ENCODE assay signal across 29 cellular contexts in the genomic region with DNA sequence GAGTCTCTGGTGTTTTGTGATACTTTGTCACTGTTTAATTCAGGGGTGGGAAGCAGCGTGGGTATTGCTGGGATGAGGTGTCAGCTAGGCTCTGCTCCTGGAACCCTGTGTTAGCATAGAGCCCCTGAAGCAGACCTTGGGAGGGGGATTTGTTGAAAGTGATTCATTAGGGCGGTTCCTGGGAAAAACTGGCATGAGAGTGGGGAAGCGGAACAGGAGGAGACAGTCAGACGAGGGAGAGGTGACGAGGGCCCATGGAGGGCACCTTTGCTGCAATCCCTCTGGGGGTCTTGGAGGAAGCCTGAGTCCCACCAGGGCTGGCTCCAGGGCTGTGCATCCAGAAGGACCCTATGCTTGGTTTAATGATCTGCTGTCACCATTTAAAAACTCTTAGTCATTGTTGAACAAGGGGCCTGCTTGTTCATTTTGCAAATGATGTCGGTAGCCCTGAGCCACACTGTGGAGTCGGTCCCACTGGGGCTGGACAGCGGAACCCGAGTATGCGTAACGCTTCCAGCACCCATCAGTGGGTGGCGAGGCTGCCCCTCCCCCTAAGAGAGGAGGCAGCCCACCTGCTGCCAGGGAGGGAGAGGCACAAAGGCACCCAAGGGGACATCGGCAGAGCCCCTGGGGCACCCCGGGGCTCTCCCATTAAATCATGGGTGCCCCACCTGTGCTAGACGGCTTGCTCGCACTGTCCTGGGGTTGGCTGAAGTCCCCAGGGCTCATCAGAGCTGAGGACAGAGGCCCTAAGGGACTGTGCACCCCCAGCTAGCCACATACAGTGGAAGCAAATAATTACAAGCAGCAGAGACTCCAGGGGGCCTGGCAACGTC. TPM values are rescaled to one million over a fixed set of nuclear protein-coding genes. Genes with fewer than 3 reads are reported as not detected.
"Had no signal": no experiment of that assay in that cellular context is flagged by ENCODE, and none has a peak within 500 bp of the region (broad histone marks: within the 10 kb centered on the region; RNA-seq: fewer than 3 reads in every experiment).

No MANE protein-coding gene starts in this region.

- H3K9me3 ChIP-seq: adrenal gland, MG63, Peyer's patch, SJCRH30, SK-N-SH had no signal

- H3K27ac Mint-ChIP-seq: activated CD4-positive, alpha-beta T cell treated with anti-CD3 and anti-CD28 coated beads for 36 hours; activated CD8-positive, alpha-beta T cell treated with anti-CD3 and anti-CD28 coated beads for 36 hours; activated naive CD8-positive, alpha-beta T cell treated with anti-CD3 and anti-CD28 coated beads, Interleukin-2, amount 10 ng/mL, durations not matched to agents 7 days and 5 days had no signal

- H3K4me1 ChIP-seq: adrenal gland, SJCRH30 had no signal

- H3K4me1 Mint-ChIP-seq: activated CD4-positive, alpha-beta T cell treated with anti-CD3 and anti-CD28 coated beads for 36 hours; activated naive CD8-positive, alpha-beta T cell treated with anti-CD3 and anti-CD28 coated beads, Interleukin-2, amount 10 ng/mL, durations not matched to agents 7 days and 5 days had no signal

- H3K4me2 ChIP-seq: KMS-11, SK-N-SH had no signal

- H3K36me3 Mint-ChIP-seq: activated naive CD8-positive, alpha-beta T cell treated with anti-CD3 and anti-CD28 coated beads, Interleukin-2, amount 10 ng/mL, durations not matched to agents 7 days and 5 days had no signal

- H3K9ac ChIP-seq: KMS-11, SK-N-SH had no signal

- DNase-seq: activated CD4-positive, alpha-beta T cell treated with anti-CD3 and anti-CD28 coated beads for 36 hours; activated CD4-positive, alpha-beta T cell treated with anti-CD3 and anti-CD28 coated beads, Interleukin-2, amount 50 U/mL, for 1 hour; activated CD8-positive, alpha-beta memory T cell treated with anti-CD3 and anti-CD28 coated beads, Interleukin-2, amount 50 U/mL, for 48 hours; activated CD8-positive, alpha-beta T cell treated with anti-CD3 and anti-CD28 coated beads for 36 hours; activated naive CD4-positive, alpha-beta T cell treated with anti-CD3 and anti-CD28 coated beads, Interleukin-2, amount 50 U/mL, for 16 hours; activated naive CD8-positive, alpha-beta T cell treated with anti-CD3 and anti-CD28 coated beads, Interleukin-2, amount 10 ng/mL, durations not matched to agents 7 days and 5 days; activated T-cell treated with anti-CD3 and anti-CD28 coated beads, Interleukin-2, amount 50 U/mL, for 1 hour; adrenal gland; anterior cingulate cortex; MG63; MV-4-11; NCI-H1105; NCI-H1436; NCI-H1694 treated with DMSO at 0.1 percent for 48 hours; NCI-H2029 treated with DMSO at 0.1 percent for 48 hours; NCI-H345; NCI-H510A; NCI-H526 treated with DMSO at 0.1 percent for 48 hours; NCI-H82; Peyer's patch; Right ventricle myocardium superior; SJCRH30; SK-N-SH; T-helper 1 cell had no signal

- H3K27me3 Mint-ChIP-seq: activated CD8-positive, alpha-beta T cell treated with anti-CD3 and anti-CD28 coated beads for 36 hours; activated naive CD8-positive, alpha-beta T cell treated with anti-CD3 and anti-CD28 coated beads, Interleukin-2, amount 10 ng/mL, durations not matched to agents 7 days and 5 days had no signal

- H3K4me3 ChIP-seq: adrenal gland, MG63, Peyer's patch, SJCRH30 had no signal

- ATAC-seq: activated CD4-positive, alpha-beta T cell treated with anti-CD3 and anti-CD28 coated beads for 36 hours; activated CD8-positive, alpha-beta T cell treated with anti-CD3 and anti-CD28 coated beads for 36 hours had no signal

- H3K4me3 Mint-ChIP-seq: activated CD4-positive, alpha-beta T cell treated with anti-CD3 and anti-CD28 coated beads for 36 hours; activated CD8-positive, alpha-beta T cell treated with anti-CD3 and anti-CD28 coated beads for 36 hours; activated naive CD8-positive, alpha-beta T cell treated with anti-CD3 and anti-CD28 coated beads, Interleukin-2, amount 10 ng/mL, durations not matched to agents 7 days and 5 days had no signal

- H3K27me3 ChIP-seq: adrenal gland, MG63, Peyer's patch, SJCRH30 had no signal

- H3K9me3 Mint-ChIP-seq: activated naive CD8-positive, alpha-beta T cell treated with anti-CD3 and anti-CD28 coated beads, Interleukin-2, amount 10 ng/mL, durations not matched to agents 7 days and 5 days had no signal

- H3K27ac ChIP-seq: adrenal gland, KMS-11, Peyer's patch, RWPE1, SJCRH30, VCaP had no signal

- H3K36me3 ChIP-seq: adrenal gland, MG63, Peyer's patch, SJCRH30 had no signal

RNA-seq across cellular contexts. Expression of gene WFDC1, which starts 35.4 kb away (rescaled TPM):
- total RNA-seq: activated CD4-positive, alpha-beta T cell treated with anti-CD3 and anti-CD28 coated beads for 36 hours; activated CD8-positive, alpha-beta T cell treated with anti-CD3 and anti-CD28 coated beads for 36 hours; activated naive CD8-positive, alpha-beta T cell treated with anti-CD3 and anti-CD28 coated beads, Interleukin-2, amount 10 ng/mL, durations not matched to agents 7 days and 5 days; T-helper 2 cell treated with Interferon-gamma antibody and Interleukin-4, amounts not matched to agents 100 ng/mL and 5 ng/mL, for 36 hours had no signal

RNA-seq across cellular contexts. Expression of gene ATP2C2, which starts 38.3 kb away (rescaled TPM):
- total RNA-seq: activated CD4-positive, alpha-beta T cell treated with anti-CD3 and anti-CD28 coated beads for 36 hours; activated CD8-positive, alpha-beta T cell treated with anti-CD3 and anti-CD28 coated beads for 36 hours; activated naive CD8-positive, alpha-beta T cell treated with anti-CD3 and anti-CD28 coated beads, Interleukin-2, amount 10 ng/mL, durations not matched to agents 7 days and 5 days; cardiac septum; Right ventricle myocardium superior; T-helper 2 cell treated with Interferon-gamma antibody and Interleukin-4, amounts not matched to agents 100 ng/mL and 5 ng/mL, for 36 hours had no signal
